ENCODE assay signal across 27 cellular contexts in genomic region chrX:69320116-69320515, GRCh38.
"Had no signal": no experiment of that assay in that cellular context is flagged by ENCODE, and none has a peak within 500 bp of the region (broad histone marks: within the 10 kb centered on the region; RNA-seq: fewer than 3 reads in every experiment).

No MANE protein-coding gene starts in this region.

- H3K4me2 ChIP-seq: hepatocyte had no signal

- H3K27ac Mint-ChIP-seq: activated B cell treated with CpG ODN at 0.5 μM for 24 hours; activated CD8-positive, alpha-beta T cell treated with anti-CD3 and anti-CD28 coated beads, Interleukin-2, amount 10 ng/mL, durations not matched to agents 7 days and 5 days; activated naive CD4-positive, alpha-beta T cell treated with anti-CD3 and anti-CD28 coated beads, Interleukin-2, amount 50 U/mL, for 24 hours; dendritic cell treated with granulocyte-macrophage colony-stimulating factor and Interleukin-4, amounts not matched to agents 40 ng/mL and 50 ng/mL, for 4 days; effector memory CD8-positive, alpha-beta T cell; nephron had no signal

- DNase-seq: activated B cell treated with CpG ODN at 0.5 μM for 24 hours; activated CD4-positive, alpha-beta T cell treated with anti-CD3 and anti-CD28 coated beads for 48 hours; activated CD8-positive, alpha-beta memory T cell treated with anti-CD3 and anti-CD28 coated beads, Interleukin-2, amount 50 U/mL, for 4 hours; activated CD8-positive, alpha-beta T cell treated with anti-CD3 and anti-CD28 coated beads, Interleukin-2, amount 10 ng/mL, durations not matched to agents 7 days and 5 days; activated effector memory CD4-positive, alpha-beta T cell treated with anti-CD3 and anti-CD28 coated beads, Interleukin-2, amount 50 U/mL, for 16 hours; activated T-cell treated with anti-CD3 and anti-CD28 coated beads, Interleukin-2, amount 50 U/mL, for 48 hours; adrenal gland; central memory CD4-positive, alpha-beta T cell; effector memory CD8-positive, alpha-beta T cell; left ventricle myocardium superior; mesendoderm; nucleus accumbens; right cardiac atrium; stimulated activated CD4-positive, alpha-beta T cell treated with anti-CD3 and anti-CD28 coated beads, Interleukin-4, amount 100 ng/mL, for 4 hours; stimulated activated CD8-positive, alpha-beta memory T cell treated with anti-CD3 and anti-CD28 coated beads, Interleukin-4, amount 100 ng/mL, for 48 hours; stimulated activated naive CD8-positive, alpha-beta T cell treated with anti-CD3 and anti-CD28 coated beads, Interleukin-15, Interleukin-2, amounts not matched to agents 100 U/mL and 50 U/mL, for 24 hours; T-helper 2 cell; trophoblast cell had no signal

- FAIRE-seq: TTC549 had no signal

- H3K27ac ChIP-seq: adrenal gland, gastroesophageal sphincter, hepatocyte, prostate gland, skin epidermis, suprapubic skin had no signal

- H3K4me1 ChIP-seq: adrenal gland, gastroesophageal sphincter, prostate gland, suprapubic skin had no signal

- H3K27me3 Mint-ChIP-seq: activated B cell treated with CpG ODN at 0.5 μM for 24 hours; activated naive CD4-positive, alpha-beta T cell treated with anti-CD3 and anti-CD28 coated beads, Interleukin-2, amount 50 U/mL, for 24 hours; dendritic cell treated with granulocyte-macrophage colony-stimulating factor and Interleukin-4, amounts not matched to agents 40 ng/mL and 50 ng/mL, for 4 days had no signal

- H3K4me1 Mint-ChIP-seq: activated B cell treated with CpG ODN at 0.5 μM for 24 hours; activated naive CD4-positive, alpha-beta T cell treated with anti-CD3 and anti-CD28 coated beads, Interleukin-2, amount 50 U/mL, for 24 hours had no signal

- H3K4me3 ChIP-seq: adrenal gland, gastroesophageal sphincter, hepatocyte, prostate gland, skin epidermis, suprapubic skin had no signal

- H3K27me3 ChIP-seq: gastroesophageal sphincter, hepatocyte, suprapubic skin had no signal

- H3K9me3 Mint-ChIP-seq: activated B cell treated with CpG ODN at 0.5 μM for 24 hours; activated naive CD4-positive, alpha-beta T cell treated with anti-CD3 and anti-CD28 coated beads, Interleukin-2, amount 50 U/mL, for 24 hours; dendritic cell treated with granulocyte-macrophage colony-stimulating factor and Interleukin-4, amounts not matched to agents 40 ng/mL and 50 ng/mL, for 4 days; effector memory CD8-positive, alpha-beta T cell had no signal

- H2AFZ ChIP-seq: hepatocyte had no signal

- H3K36me3 Mint-ChIP-seq: activated naive CD4-positive, alpha-beta T cell treated with anti-CD3 and anti-CD28 coated beads, Interleukin-2, amount 50 U/mL, for 24 hours had no signal

- ATAC-seq: activated CD8-positive, alpha-beta T cell treated with anti-CD3 and anti-CD28 coated beads, Interleukin-2, amount 10 ng/mL, durations not matched to agents 7 days and 5 days; effector memory CD8-positive, alpha-beta T cell; gastroesophageal sphincter; left ventricle myocardium superior; right cardiac atrium; stimulated activated naive CD8-positive, alpha-beta T cell treated with anti-CD3 and anti-CD28 coated beads, Interleukin-15, Interleukin-2, amounts not matched to agents 100 U/mL and 50 U/mL, for 24 hours had no signal

- H3K4me3 Mint-ChIP-seq: activated B cell treated with CpG ODN at 0.5 μM for 24 hours; activated CD8-positive, alpha-beta T cell treated with anti-CD3 and anti-CD28 coated beads, Interleukin-2, amount 10 ng/mL, durations not matched to agents 7 days and 5 days; activated naive CD4-positive, alpha-beta T cell treated with anti-CD3 and anti-CD28 coated beads, Interleukin-2, amount 50 U/mL, for 24 hours; dendritic cell treated with granulocyte-macrophage colony-stimulating factor and Interleukin-4, amounts not matched to agents 40 ng/mL and 50 ng/mL, for 4 days; effector memory CD8-positive, alpha-beta T cell; nephron had no signal

- H3K9me3 ChIP-seq: adrenal gland, gastroesophageal sphincter, prostate gland, suprapubic skin had no signal

- H3K36me3 ChIP-seq: adrenal gland, gastroesophageal sphincter, prostate gland, suprapubic skin had no signal

- H3K79me2 ChIP-seq: hepatocyte had no signal
